ENCODE assay signal across 28 cellular contexts in genomic region chr12:62044450-62044849, GRCh38.
"Had no signal": no experiment of that assay in that cellular context is flagged by ENCODE, and none has a peak within 500 bp of the region (broad histone marks: within the 10 kb centered on the region; RNA-seq: fewer than 3 reads in every experiment).

No MANE protein-coding gene starts in this region.

- H3K27me3 ChIP-seq: ascending aorta, cardiac muscle cell, Peyer's patch, SJSA1 had no signal

- H3K4me1 ChIP-seq: ascending aorta, Peyer's patch, SJSA1 had no signal

- H3K27ac ChIP-seq: ascending aorta, cardiac muscle cell, Peyer's patch, SJSA1 had no signal

- DNase-seq: activated CD4-positive, alpha-beta T cell treated with anti-CD3 and anti-CD28 coated beads for 36 hours; activated CD4-positive, alpha-beta T cell treated with anti-CD3 and anti-CD28 coated beads, Interleukin-2, amount 10 ng/mL, durations not matched to agents 7 days and 5 days; activated CD4-positive, alpha-beta T cell treated with anti-CD3 and anti-CD28 coated beads, Interleukin-2, amount 50 U/mL, for 48 hours; activated CD8-positive, alpha-beta T cell treated with anti-CD3 and anti-CD28 coated beads, Interleukin-2, amount 10 ng/mL, durations not matched to agents 7 days and 5 days; activated gamma-delta T cell; activated naive CD4-positive, alpha-beta T cell treated with Interleukin-2 at 50 U/mL for 16 hours; activated naive CD8-positive, alpha-beta T cell treated with anti-CD3 and anti-CD28 coated beads, Interleukin-2, amount 10 ng/mL, durations not matched to agents 7 days and 5 days; activated T-cell treated with anti-CD3 and anti-CD28 coated beads, Interleukin-2, amount 50 U/mL, for 24 hours; amygdala; NCI-H1105; NCI-H1436 treated with DMSO at 0.1 percent for 48 hours; NCI-H187; NCI-H2029 treated with DMSO at 0.1 percent for 48 hours; NCI-H2171 treated with DMSO at 0.1 percent for 48 hours; NCI-H2227 treated with DMSO at 0.1 percent for 48 hours; NCI-H446; NCI-H524 treated with DMSO at 0.1 percent for 48 hours; NCI-H82; NK-92 treated with Interleukin-12 subunit alpha and Interleukin-12 subunit beta, amount 100 ng/mL, for 24 hours; PC-3; Peyer's patch; RPMI8226; SHP77 treated with DMSO at 0.1 percent for 48 hours; SK-N-SH had no signal

- ATAC-seq: activated CD4-positive, alpha-beta T cell treated with anti-CD3 and anti-CD28 coated beads for 36 hours; activated CD4-positive, CD25-positive, alpha-beta regulatory T cell treated with anti-CD3 and anti-CD28 coated beads, Interleukin-2, amount 50 U/mL, for 24 hours; activated CD8-positive, alpha-beta T cell treated with anti-CD3 and anti-CD28 coated beads, Interleukin-2, amount 10 ng/mL, durations not matched to agents 7 days and 5 days; PC-3 had no signal

- H3K36me3 ChIP-seq: ascending aorta, cardiac muscle cell, Peyer's patch, SJSA1 had no signal

- H3K4me3 ChIP-seq: ascending aorta, cardiac muscle cell, Peyer's patch, SJSA1 had no signal

- H3K9me3 ChIP-seq: ascending aorta, Peyer's patch, SK-N-SH had no signal
